Comparison of ENCODE assay signal across 31 cellular contexts in the genomic region with DNA sequence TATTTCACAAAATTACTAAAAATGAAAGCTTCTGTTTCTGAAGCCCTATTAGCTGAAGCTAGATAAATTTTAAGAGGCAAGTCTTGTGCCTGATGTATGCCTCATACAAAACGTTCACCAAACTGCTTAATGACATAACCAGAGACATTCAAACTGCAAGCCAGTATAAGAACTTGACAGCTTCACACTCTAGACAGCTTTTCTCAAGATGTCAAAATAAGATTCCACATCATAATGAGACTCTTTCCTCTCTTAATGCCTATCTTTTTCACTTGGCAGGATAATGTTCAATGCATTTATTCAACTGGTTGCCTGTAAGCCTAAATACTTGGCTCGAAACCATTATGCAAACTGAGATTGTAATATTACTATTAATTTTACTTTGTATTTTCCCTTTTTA.
"Had no signal": no experiment of that assay in that cellular context is flagged by ENCODE, and none has a peak within 500 bp of the region (broad histone marks: within the 10 kb centered on the region; RNA-seq: fewer than 3 reads in every experiment).

No MANE protein-coding gene starts in this region.

- ATAC-seq: activated CD4-positive, alpha-beta T cell treated with anti-CD3 and anti-CD28 coated beads for 36 hours; activated CD8-positive, alpha-beta memory T cell treated with anti-CD3 and anti-CD28 coated beads, Interleukin-2, amount 10 ng/mL, durations not matched to agents 7 days and 5 days; activated CD8-positive, alpha-beta T cell treated with anti-CD3 and anti-CD28 coated beads, Interleukin-2, amount 10 ng/mL, durations not matched to agents 7 days and 5 days; activated naive CD8-positive, alpha-beta T cell treated with anti-CD3 and anti-CD28 coated beads, Interleukin-2, amount 50 U/mL, for 24 hours; esophagus mucosa had no signal

- H3K27ac ChIP-seq: adrenal gland, breast epithelium, cardiac muscle cell, colonic mucosa had no signal

- H3K36me3 Mint-ChIP-seq: activated CD4-positive, alpha-beta memory T cell treated with anti-CD3 and anti-CD28 coated beads for 36 hours; activated CD8-positive, alpha-beta memory T cell treated with anti-CD3 and anti-CD28 coated beads, Interleukin-2, amount 10 ng/mL, durations not matched to agents 7 days and 5 days; brain had no signal

- H3K27me3 ChIP-seq: adrenal gland, breast epithelium, cardiac muscle cell, colonic mucosa had no signal

- H3K9me3 ChIP-seq: breast epithelium, colonic mucosa had no signal

- H3K27ac Mint-ChIP-seq: activated CD4-positive, alpha-beta memory T cell treated with anti-CD3 and anti-CD28 coated beads for 36 hours; activated CD4-positive, alpha-beta T cell treated with anti-CD3 and anti-CD28 coated beads for 36 hours; activated CD4-positive, alpha-beta T cell treated with anti-CD3 and anti-CD28 coated beads, Interleukin-2, amount 10 ng/mL, durations not matched to agents 24 days and 14 days; activated CD8-positive, alpha-beta memory T cell treated with anti-CD3 and anti-CD28 coated beads, Interleukin-2, amount 10 ng/mL, durations not matched to agents 7 days and 5 days; activated CD8-positive, alpha-beta T cell treated with anti-CD3 and anti-CD28 coated beads, Interleukin-2, amount 10 ng/mL, durations not matched to agents 7 days and 5 days; activated naive CD4-positive, alpha-beta T cell treated with anti-CD3 and anti-CD28 coated beads for 36 hours; activated naive CD4-positive, alpha-beta T cell treated with anti-CD3 and anti-CD28 coated beads, Interleukin-2, amount 50 U/mL, for 24 hours; activated naive CD8-positive, alpha-beta T cell treated with anti-CD3 and anti-CD28 coated beads for 36 hours; activated naive CD8-positive, alpha-beta T cell treated with anti-CD3 and anti-CD28 coated beads, Interleukin-2, amount 50 U/mL, for 24 hours; activated T-helper 1 cell treated with anti-CD3 and anti-CD28 coated beads, Interleukin-12 subunit alpha, Interleukin-12 subunit beta, Interleukin-2, Interleukin-4 antibody, amounts not matched to agents 30 ng/mL and 10 ng/mL and 1 ng/mL, durations not matched to agents 14 hours and 24 hours and 36 hours; activated T-helper 2 cell treated with anti-CD3 and anti-CD28 coated beads, Interferon-gamma antibody, Interleukin-2, Interleukin-4, amounts not matched to agents 10 μg/mL and 5 μg/mL and 100 μg/mL, durations not matched to agents 14 hours and 24 hours and 36 hours; brain; endodermal cell had no signal

- H3K4me3 Mint-ChIP-seq: activated CD4-positive, alpha-beta memory T cell treated with anti-CD3 and anti-CD28 coated beads for 36 hours; activated CD4-positive, alpha-beta T cell treated with anti-CD3 and anti-CD28 coated beads for 36 hours; activated CD4-positive, alpha-beta T cell treated with anti-CD3 and anti-CD28 coated beads, Interleukin-2, amount 10 ng/mL, durations not matched to agents 24 days and 14 days; activated CD8-positive, alpha-beta memory T cell treated with anti-CD3 and anti-CD28 coated beads, Interleukin-2, amount 10 ng/mL, durations not matched to agents 7 days and 5 days; activated CD8-positive, alpha-beta T cell treated with anti-CD3 and anti-CD28 coated beads, Interleukin-2, amount 10 ng/mL, durations not matched to agents 7 days and 5 days; activated naive CD4-positive, alpha-beta T cell treated with anti-CD3 and anti-CD28 coated beads for 36 hours; activated naive CD4-positive, alpha-beta T cell treated with anti-CD3 and anti-CD28 coated beads, Interleukin-2, amount 50 U/mL, for 24 hours; activated naive CD8-positive, alpha-beta T cell treated with anti-CD3 and anti-CD28 coated beads for 36 hours; activated naive CD8-positive, alpha-beta T cell treated with anti-CD3 and anti-CD28 coated beads, Interleukin-2, amount 50 U/mL, for 24 hours; activated T-helper 1 cell treated with anti-CD3 and anti-CD28 coated beads, Interleukin-12 subunit alpha, Interleukin-12 subunit beta, Interleukin-2, Interleukin-4 antibody, amounts not matched to agents 30 ng/mL and 10 ng/mL and 1 ng/mL, durations not matched to agents 14 hours and 24 hours and 36 hours; brain; endodermal cell had no signal

- H3K36me3 ChIP-seq: adrenal gland, cardiac muscle cell, colonic mucosa had no signal

- H3K4me1 Mint-ChIP-seq: activated CD4-positive, alpha-beta T cell treated with anti-CD3 and anti-CD28 coated beads for 36 hours; activated CD4-positive, alpha-beta T cell treated with anti-CD3 and anti-CD28 coated beads, Interleukin-2, amount 10 ng/mL, durations not matched to agents 24 days and 14 days; activated CD8-positive, alpha-beta memory T cell treated with anti-CD3 and anti-CD28 coated beads, Interleukin-2, amount 10 ng/mL, durations not matched to agents 7 days and 5 days; activated naive CD8-positive, alpha-beta T cell treated with anti-CD3 and anti-CD28 coated beads for 36 hours; activated naive CD8-positive, alpha-beta T cell treated with anti-CD3 and anti-CD28 coated beads, Interleukin-2, amount 50 U/mL, for 24 hours; brain; endodermal cell had no signal

- H3K27me3 Mint-ChIP-seq: activated CD4-positive, alpha-beta memory T cell treated with anti-CD3 and anti-CD28 coated beads for 36 hours; activated CD4-positive, alpha-beta T cell treated with anti-CD3 and anti-CD28 coated beads for 36 hours; activated CD4-positive, alpha-beta T cell treated with anti-CD3 and anti-CD28 coated beads, Interleukin-2, amount 10 ng/mL, durations not matched to agents 24 days and 14 days; activated CD8-positive, alpha-beta memory T cell treated with anti-CD3 and anti-CD28 coated beads, Interleukin-2, amount 10 ng/mL, durations not matched to agents 7 days and 5 days; activated naive CD4-positive, alpha-beta T cell treated with anti-CD3 and anti-CD28 coated beads, Interleukin-2, amount 50 U/mL, for 24 hours; activated naive CD8-positive, alpha-beta T cell treated with anti-CD3 and anti-CD28 coated beads for 36 hours; activated naive CD8-positive, alpha-beta T cell treated with anti-CD3 and anti-CD28 coated beads, Interleukin-2, amount 50 U/mL, for 24 hours; brain had no signal

- H3K4me3 ChIP-seq: adrenal gland, breast epithelium, cardiac muscle cell, colonic mucosa had no signal

- DNase-seq: activated CD4-positive, alpha-beta memory T cell treated with anti-CD3 and anti-CD28 coated beads for 36 hours; activated CD4-positive, alpha-beta T cell treated with anti-CD3 and anti-CD28 coated beads for 36 hours; activated CD4-positive, alpha-beta T cell treated with anti-CD3 and anti-CD28 coated beads, Interleukin-2, amount 10 ng/mL, durations not matched to agents 24 days and 14 days; activated CD4-positive, CD25-positive, alpha-beta regulatory T cell; activated CD4-positive, CD25-positive, alpha-beta regulatory T cell treated with anti-CD3 and anti-CD28 coated beads, Interleukin-2, amount 50 U/mL, for 72 hours; activated CD8-positive, alpha-beta memory T cell treated with anti-CD3 and anti-CD28 coated beads, Interleukin-2, amount 10 ng/mL, durations not matched to agents 7 days and 5 days; activated CD8-positive, alpha-beta memory T cell treated with anti-CD3 and anti-CD28 coated beads, Interleukin-2, amount 50 U/mL, for 4 hours; activated CD8-positive, alpha-beta T cell treated with anti-CD3 and anti-CD28 coated beads, Interleukin-2, amount 10 ng/mL, durations not matched to agents 7 days and 5 days; activated effector memory CD4-positive, alpha-beta T cell treated with anti-CD3 and anti-CD28 coated beads, Interleukin-2, amount 50 U/mL, for 16 hours; activated naive CD4-positive, alpha-beta T cell treated with anti-CD3 and anti-CD28 coated beads for 36 hours; activated naive CD8-positive, alpha-beta T cell treated with anti-CD3 and anti-CD28 coated beads for 36 hours; activated naive CD8-positive, alpha-beta T cell treated with anti-CD3 and anti-CD28 coated beads, Interleukin-2, amount 50 U/mL, for 24 hours; activated T-cell treated with anti-CD3 and anti-CD28 coated beads, Interleukin-2, amount 50 U/mL, for 1 hour; activated T-cell treated with anti-CD3 and anti-CD28 coated beads, Interleukin-2, amount 50 U/mL, for 48 hours; adrenal gland; amygdala; aorta; central memory CD4-positive, alpha-beta T cell; cerebellar nuclear complex; colonic mucosa; effector memory CD4-positive, alpha-beta T cell; endodermal cell; foreskin fibroblast; T-helper 2 cell had no signal

- H3K9me3 Mint-ChIP-seq: activated naive CD4-positive, alpha-beta T cell treated with anti-CD3 and anti-CD28 coated beads for 36 hours had no signal

- H3K4me1 ChIP-seq: adrenal gland, breast epithelium, colonic mucosa had no signal
